Comparison of ENCODE assay signal across 7 cellular contexts in genomic region chr12:6959376-6960290, GRCh38.
DNase-seq lines count a peak whose midpoint lies in the region; ATAC-seq and TF ChIP-seq lines count a peak whose summit lies in the region.

No MANE protein-coding gene starts in this region.

- H3K79me2 ChIP-seq in Loucy (ENCODE audit: insufficient read depth, low read length): peaks cover 56% of the 10 kb centered on the region

- peaks cover 3% of the 10 kb centered on the region; the same call in 1 of the 2 replicates for H3K36me3 ChIP-seq in Loucy (ENCODE audit: insufficient read depth, low read length)
- peaks cover 41% of the 10 kb centered on the region for H3K36me3 ChIP-seq in effector memory CD4-positive, alpha-beta T cell (ENCODE audit: control insufficient read depth, insufficient read depth, low read length)

- no peak for TF ChIP-seq CTCF in Loucy (conservative IDR thresholded peaks at IDR 0.05; ENCODE audit: low read length)

- H3F3A ChIP-seq in Loucy (ENCODE audit: low read depth): 0 out of 2 replicates have a peak, but pooled peaks cover 3% of the 10 kb centered on the region

- peak overlapping the region; percentile 97 for H3K9ac ChIP-seq in Loucy (ENCODE audit: low read depth, low read length, poor library complexity, severe bottlenecking)

- peaks cover 91% of the 10 kb centered on the region for H3K4me1 Mint-ChIP-seq in stimulated activated memory B cell treated with anti-CD40 and anti-IgM and Interleukin-4, amounts not matched to agents 10 μg/mL and 1 μg/mL and 100 μg/mL, for 72 hours

- H3K27ac ChIP-seq in effector memory CD4-positive, alpha-beta T cell (ENCODE audit: insufficient read depth, low read length, poor library complexity, severe bottlenecking): peak overlapping the region; percentile 96

- H3K36me3 Mint-ChIP-seq in stimulated activated memory B cell treated with anti-CD40 and anti-IgM and Interleukin-4, amounts not matched to agents 10 μg/mL and 1 μg/mL and 100 μg/mL, for 72 hours: peaks cover 52% of the 10 kb centered on the region

- H3K4me1 ChIP-seq in Loucy (ENCODE audit: insufficient read depth, low read length, poor library complexity, severe bottlenecking): peaks cover 79% of the 10 kb centered on the region
- H3K4me1 ChIP-seq in effector memory CD4-positive, alpha-beta T cell (ENCODE audit: control insufficient read depth, insufficient read depth, low read length, poor library complexity, severe bottlenecking): peaks cover 86% of the 10 kb centered on the region

- H3K27me3 ChIP-seq in Loucy (ENCODE audit: insufficient read depth, low read length, poor library complexity, severe bottlenecking): no peaks in the 10 kb centered on the region
- no peaks in the 10 kb centered on the region for H3K27me3 ChIP-seq in effector memory CD4-positive, alpha-beta T cell (replicated peaks; ENCODE audit: control insufficient read depth, insufficient read depth, low read length, poor library complexity, severe bottlenecking)

- no peaks in the 10 kb centered on the region for H3K9me3 ChIP-seq in Loucy (ENCODE audit: insufficient read depth, low read depth, low read length)
- no peaks in the 10 kb centered on the region for H3K9me3 ChIP-seq in effector memory CD4-positive, alpha-beta T cell (ENCODE audit: control insufficient read depth, low read length)

- H2AFZ ChIP-seq in Loucy (ENCODE audit: low read length): no peak overlapping the region

- no peaks in the 10 kb centered on the region for H3K27me3 Mint-ChIP-seq in stimulated activated memory B cell treated with anti-CD40 and anti-IgM and Interleukin-4, amounts not matched to agents 10 μg/mL and 1 μg/mL and 100 μg/mL, for 72 hours

- H3K4me2 ChIP-seq in Loucy (ENCODE audit: low read depth, low read length, poor library complexity, severe bottlenecking): peak overlapping the region; percentile 97

- H3K9me3 Mint-ChIP-seq in stimulated activated memory B cell treated with anti-CD40 and anti-IgM and Interleukin-4, amounts not matched to agents 10 μg/mL and 1 μg/mL and 100 μg/mL, for 72 hours: no peaks in the 10 kb centered on the region

- DNase-seq in effector memory CD4-positive, alpha-beta T cell: no peak
- DNase-seq in NK-92 treated with Interleukin-12 subunit alpha and Interleukin-12 subunit beta, amount 100 ng/mL, for 24 hours (lab: John Stamatoyannopoulos, UW): no peak
- no peak for DNase-seq in HuH-7 (ENCODE audit: low spot score)

- H3K4me3 ChIP-seq in Loucy (ENCODE audit: low read length, poor library complexity, severe bottlenecking): peak overlapping the region; percentile 67
- peak overlapping the region; percentile 46 for H3K4me3 ChIP-seq in effector memory CD4-positive, alpha-beta T cell (ENCODE audit: insufficient read depth, low read depth, low read length, poor library complexity, severe bottlenecking)

- peak; percentile 3 for ATAC-seq in GM19452 (IDR thresholded peaks at IDR 0.05; ENCODE audit: unreplicated experiment)
- no peak for ATAC-seq in stimulated activated memory B cell treated with anti-CD40 and anti-IgM and Interleukin-4, amounts not matched to agents 10 μg/mL and 1 μg/mL and 100 μg/mL, for 72 hours
- ATAC-seq in activated CD4-positive, CD25-positive, alpha-beta regulatory T cell treated with anti-CD3 and anti-CD28 coated beads, Interleukin-2, amount 50 U/mL, for 24 hours: no peak

- no peaks in the 10 kb centered on the region for H3K9me2 ChIP-seq in Loucy (replicated peaks; ENCODE audit: low read depth, low read length)

- peak overlapping the region; percentile 96 for H3K4me3 Mint-ChIP-seq in stimulated activated memory B cell treated with anti-CD40 and anti-IgM and Interleukin-4, amounts not matched to agents 10 μg/mL and 1 μg/mL and 100 μg/mL, for 72 hours

- H4K20me1 ChIP-seq in Loucy (ENCODE audit: insufficient read depth, low read length, poor library complexity, severe bottlenecking): no peaks in the 10 kb centered on the region

- peak overlapping the region; percentile 98 for H3K27ac Mint-ChIP-seq in stimulated activated memory B cell treated with anti-CD40 and anti-IgM and Interleukin-4, amounts not matched to agents 10 μg/mL and 1 μg/mL and 100 μg/mL, for 72 hours
